ENCODE assay signal across 1 cellular context in genomic region chr19:48342841-48343540, GRCh38.
TF ChIP-seq lines count a peak whose summit lies in the region.

No MANE protein-coding gene starts in this region.

TF ChIP-seq in H1, 55 proteins besides CTCF, POLR2A, EP300 and RAD21 (continued from another document):
- TF ChIP-seq KDM1A (IDR thresholded peaks at IDR 0.05; ENCODE audit: borderline replicate concordance, low read length) (peak; percentile 83; the same call in 1 of the 2 replicates), TAF1 (IDR thresholded peaks at IDR 0.05; ENCODE audit: low read depth, low read length) (no peak), HDAC2 (IDR thresholded peaks at IDR 0.05; ENCODE audit: borderline replicate concordance in 1 of 2, low read depth in 2 of 2, low read length in 2 of 2) (0 out of 4 replicates have a peak, but pooled peaks of 1 of the 2 experiments have one; percentile 35), EGR1 (IDR thresholded peaks at IDR 0.05; ENCODE audit: borderline replicate concordance, low read depth, low read length) (no peak), SAP30 (IDR thresholded peaks at IDR 0.05; ENCODE audit: insufficient read depth, insufficient replicate concordance, low read length) (no peak), MAFK (IDR thresholded peaks at IDR 0.05; ENCODE audit: low read depth, low read length) (no peak)
TF ChIP-seq in H1: peak in this region for 2.
